Comparison of ENCODE assay signal across 2 cellular contexts in genomic region chr6:83593395-83593785, GRCh38.
TF ChIP-seq lines count a peak whose summit lies in the region.

No MANE protein-coding gene starts in this region.

TF ChIP-seq in HepG2, 621 proteins besides CTCF, POLR2A, EP300 and RAD21:
- TF ChIP-seq ATF4 (CRISPR knock-in tag; IDR thresholded peaks at IDR 0.05): no peak
- no peak for TF ChIP-seq ZNF101 (CRISPR knock-in tag; IDR thresholded peaks at IDR 0.05; ENCODE audit: borderline replicate concordance, low read depth)
- TF ChIP-seq CHD4 (IDR thresholded peaks at IDR 0.05; ENCODE audit: borderline replicate concordance, low read length): no peak
- TF ChIP-seq MLX (CRISPR knock-in tag; IDR thresholded peaks at IDR 0.05): no peak
- TF ChIP-seq CBX5 (CRISPR knock-in tag; IDR thresholded peaks at IDR 0.05; ENCODE audit: borderline replicate concordance): no peak
- no peak for TF ChIP-seq NR0B2 (CRISPR knock-in tag; IDR thresholded peaks at IDR 0.05)
- no peak for TF ChIP-seq ZNF749 (CRISPR knock-in tag; IDR thresholded peaks at IDR 0.05; ENCODE audit: borderline replicate concordance)
- TF ChIP-seq, protein P1, sequence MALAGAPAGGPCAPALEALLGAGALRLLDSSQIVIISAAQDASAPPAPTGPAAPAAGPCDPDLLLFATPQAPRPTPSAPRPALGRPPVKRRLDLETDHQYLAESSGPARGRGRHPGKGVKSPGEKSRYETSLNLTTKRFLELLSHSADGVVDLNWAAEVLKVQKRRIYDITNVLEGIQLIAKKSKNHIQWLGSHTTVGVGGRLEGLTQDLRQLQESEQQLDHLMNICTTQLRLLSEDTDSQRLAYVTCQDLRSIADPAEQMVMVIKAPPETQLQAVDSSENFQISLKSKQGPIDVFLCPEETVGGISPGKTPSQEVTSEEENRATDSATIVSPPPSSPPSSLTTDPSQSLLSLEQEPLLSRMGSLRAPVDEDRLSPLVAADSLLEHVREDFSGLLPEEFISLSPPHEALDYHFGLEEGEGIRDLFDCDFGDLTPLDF (CRISPR knock-in tag; IDR thresholded peaks at IDR 0.05): no peak
- TF ChIP-seq, protein P2, sequence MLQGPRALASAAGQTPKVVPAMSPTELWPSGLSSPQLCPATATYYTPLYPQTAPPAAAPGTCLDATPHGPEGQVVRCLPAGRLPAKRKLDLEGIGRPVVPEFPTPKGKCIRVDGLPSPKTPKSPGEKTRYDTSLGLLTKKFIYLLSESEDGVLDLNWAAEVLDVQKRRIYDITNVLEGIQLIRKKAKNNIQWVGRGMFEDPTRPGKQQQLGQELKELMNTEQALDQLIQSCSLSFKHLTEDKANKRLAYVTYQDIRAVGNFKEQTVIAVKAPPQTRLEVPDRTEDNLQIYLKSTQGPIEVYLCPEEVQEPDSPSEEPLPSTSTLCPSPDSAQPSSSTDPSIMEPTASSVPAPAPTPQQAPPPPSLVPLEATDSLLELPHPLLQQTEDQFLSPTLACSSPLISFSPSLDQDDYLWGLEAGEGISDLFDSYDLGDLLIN (CRISPR knock-in tag; IDR thresholded peaks at IDR 0.05; ENCODE audit: borderline replicate concordance): no peak
- no peak for TF ChIP-seq YEATS2 (CRISPR knock-in tag; IDR thresholded peaks at IDR 0.05; ENCODE audit: borderline replicate concordance)
- no peak for TF ChIP-seq KMT2A (CRISPR knock-in tag; IDR thresholded peaks at IDR 0.05)
- TF ChIP-seq SNAPC2 (CRISPR knock-in tag; IDR thresholded peaks at IDR 0.05): no peak
- TF ChIP-seq ZFY (CRISPR knock-in tag; IDR thresholded peaks at IDR 0.05): no peak
- no peak for TF ChIP-seq LRRFIP1 (CRISPR knock-in tag; conservative IDR thresholded peaks at IDR 0.05)
TF ChIP-seq in HepG2: peak in this region for 0.

TF ChIP-seq in GM12878, 131 proteins besides CTCF, POLR2A, EP300 and RAD21:
- TF ChIP-seq SMARCA5 (IDR thresholded peaks at IDR 0.05): no peak
- TF ChIP-seq E2F4 (IDR thresholded peaks at IDR 0.05; ENCODE audit: low read depth, low read length): no peak
